ENCODE assay signal across 1 cellular context in genomic region chr11:103844327-103845215, GRCh38.
TF ChIP-seq lines count a peak whose summit lies in the region.

No MANE protein-coding gene starts in this region.

TF ChIP-seq in GM23338, 12 proteins besides CTCF, POLR2A, EP300 and RAD21 (continued from another document):
- TF ChIP-seq ZNF462 (CRISPR knock-in tag; IDR thresholded peaks at IDR 0.05) (no peak), REST (IDR thresholded peaks at IDR 0.05; ENCODE audit: unreplicated experiment) (no peak), POLR2AphosphoS5 (IDR thresholded peaks at IDR 0.05; ENCODE audit: low read depth) (no peak), EZH2 (IDR thresholded peaks at IDR 0.05; ENCODE audit: low read depth, unreplicated experiment) (no peak), EZH2phosphoT487 (IDR thresholded peaks at IDR 0.05; ENCODE audit: unreplicated experiment) (no peak)
